13 cellular contexts compared by ENCODE assay signal in the genomic region with DNA sequence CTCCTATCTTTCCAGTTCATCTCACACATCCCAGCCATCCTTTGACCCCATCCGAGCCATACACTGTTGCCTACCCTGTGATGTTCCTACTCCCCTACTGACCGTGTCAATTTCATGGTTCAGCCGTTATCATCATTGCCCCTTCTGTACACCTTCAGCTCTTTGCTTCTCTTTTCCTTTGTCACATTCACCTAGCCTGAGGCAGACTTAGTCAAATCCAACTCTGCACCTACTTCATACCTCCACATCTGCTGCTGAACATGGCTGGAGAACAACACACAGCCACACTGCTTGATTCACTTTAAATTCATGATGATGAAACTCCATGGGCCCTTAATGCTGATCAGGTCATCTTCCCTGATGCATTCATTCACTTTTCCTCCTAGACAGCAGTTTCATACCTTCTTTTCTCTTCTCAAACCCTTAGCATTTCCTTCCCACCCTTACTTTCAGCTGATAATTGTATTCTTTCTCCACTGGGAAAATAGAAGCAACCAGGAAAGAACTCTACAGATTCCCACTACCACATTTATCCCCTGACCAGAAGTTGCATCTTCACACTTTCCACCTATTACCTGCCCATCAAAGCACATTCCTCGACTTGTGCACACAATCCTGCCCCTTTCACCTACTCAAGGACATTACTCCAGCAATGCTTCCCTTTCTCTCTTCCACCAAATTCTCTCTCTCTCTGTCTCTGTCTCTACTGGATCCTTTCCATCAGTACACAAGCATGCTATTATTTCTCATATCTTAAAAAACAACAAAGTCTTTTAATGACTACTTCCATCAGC. TPM values are rescaled to one million over a fixed set of nuclear protein-coding genes. Genes with fewer than 3 reads are reported as not detected.
DNase-seq lines count a peak whose midpoint lies in the region; ATAC-seq, FAIRE-seq and TF ChIP-seq lines count a peak whose summit lies in the region.
"Had no signal": no experiment of that assay in that cellular context is flagged by ENCODE, and none has a peak within 500 bp of the region (broad histone marks: within the 10 kb centered on the region; RNA-seq: fewer than 3 reads in every experiment).

No MANE protein-coding gene starts in this region.

- H2AFZ ChIP-seq in K562 (ENCODE audit: low read depth, low read length) (no peak overlapping the region), parathyroid adenoma (peak overlapping the region; percentile 30)

- no peak overlapping the region for H3K4me3 Mint-ChIP-seq in CD4-positive, alpha-beta T cell

- H3K27ac Mint-ChIP-seq in CD4-positive, alpha-beta T cell = no peak overlapping the region

- ATAC-seq in CD4-positive, alpha-beta T cell (ENCODE audit: poor library complexity) = no peak
- ATAC-seq in K562 = no peak
- ATAC-seq in HG03457 (IDR thresholded peaks at IDR 0.05; ENCODE audit: unreplicated experiment) = no peak
- ATAC-seq: Right ventricle myocardium inferior had no signal

- 0% methylated on average over 4 of the region's 4 CpGs for WGBS in K562 (ENCODE audit: insufficient coverage, low coverage, missing lambda C conversion rate)

- TF ChIP-seq RAD21 in K562 (CRISPR knock-in tag; conservative IDR thresholded peaks at IDR 0.05 in 1 of 2, IDR thresholded peaks at IDR 0.05 in 1 of 2) = no peak

- peak overlapping the region; percentile 100 for H3K27ac ChIP-seq in CD4-positive, alpha-beta T cell (ENCODE audit: low read depth, low read length)
- H3K27ac ChIP-seq in K562 (ENCODE audit: extremely low read depth, low read depth, low read length) (no peak overlapping the region), parathyroid adenoma (no peak overlapping the region)

- DNase-seq in CD4-positive, alpha-beta T cell = no peak
- DNase-seq in GM12892 (ENCODE audit: insufficient read length) (no peak), K562 (ENCODE audit: extremely low read depth in 1 of 4, low spot score in 3 of 4) (no peak), NCI-H2171 treated with DMSO at 0.1 percent for 48 hours (lab: John Stamatoyannopoulos, UW) (no peak), NCI-H2107 treated with DMSO at 0.1 percent for 48 hours (lab: John Stamatoyannopoulos, UW; ENCODE audit: unreplicated experiment) (no peak)
- DNase-seq: NCI-H1417 treated with DMSO at 0.1 percent for 48 hours, NCI-H2029, NCI-H510A, NCI-H82 had no signal

- CTCF ChIA-PET in CD4-positive, alpha-beta T cell (lab: Charles Lee) = interaction anchor here (1.7 to 3.6 kb wide), 2 partner anchors 10 to 35 kb away, joined by 6 to 22 read pairs; no protein-coding TSS in a partner anchor
- CTCF ChIA-PET in K562 (lab: Yijun Ruan, JAX; ENCODE audit: low intra/inter-chr PET ratio) = no interaction called here

- no peaks in the 10 kb centered on the region for H3K27me3 ChIP-seq in CD4-positive, alpha-beta T cell (ENCODE audit: control insufficient read depth, insufficient read depth, low read length)
- H3K27me3 ChIP-seq in K562 (ENCODE audit: control insufficient read depth in 2 of 2, insufficient read depth in 2 of 2, low read length in 2 of 2) (peaks cover 28 to 44% of the 10 kb centered on the region in 2 experiments), parathyroid adenoma (ENCODE audit: control insufficient read depth, insufficient read depth, low read length) (no peaks in the 10 kb centered on the region)

- H3K9me1 ChIP-seq in K562 (ENCODE audit: control insufficient read depth, insufficient read depth, low read length) = no peaks in the 10 kb centered on the region

- intact Hi-C loops in CD4-positive, alpha-beta T cell (cut with DNase I, micrococcal nuclease) = loop anchor here (2.0 to 10.0 kb wide), 2 partner anchors 25 to 257 kb away; partner anchors contain the start of gene COX7A2L (in 1 of the 2)
- intact Hi-C loops in K562 (cut with micrococcal nuclease) = no loop called here

- no peaks in the 10 kb centered on the region for H3K9me3 ChIP-seq in CD4-positive, alpha-beta T cell (ENCODE audit: control insufficient read depth, low read length)
- H3K9me3 ChIP-seq in K562 (replicated peaks; ENCODE audit: control insufficient read depth, insufficient read depth, low read depth, low read length) = no peaks in the 10 kb centered on the region
- no peaks in the 10 kb centered on the region for H3K9me3 ChIP-seq in parathyroid adenoma (ENCODE audit: control insufficient read depth, low read length)
- H3K9me3 ChIP-seq: HAP-1 had no signal

- H3K4me2 ChIP-seq in K562 (ENCODE audit: insufficient read depth, low read length) (no peak overlapping the region), parathyroid adenoma (ENCODE audit: low read length) (no peak overlapping the region)

- no peak overlapping the region for H3K4me3 ChIP-seq in K562
- no peak overlapping the region for H3K4me3 ChIP-seq in parathyroid adenoma (ENCODE audit: low read depth, low read length)
- H3K4me3 ChIP-seq: HAP-1 had no signal

- TF ChIP-seq EP300 in K562 (IDR thresholded peaks at IDR 0.05; ENCODE audit: low read length) = no peak

- no peak for TF ChIP-seq CTCF in CD4-positive, alpha-beta T cell (IDR thresholded peaks at IDR 0.05)
- TF ChIP-seq CTCF in K562 (IDR thresholded peaks at IDR 0.05 in 2 of 3, conservative IDR thresholded peaks at IDR 0.05 in 1 of 3; ENCODE audit: insufficient read depth in 2 of 3, low read depth in 1 of 3, low read length in 3 of 3) (no peak), parathyroid adenoma (IDR thresholded peaks at IDR 0.05) (no peak)

- peaks cover 8% of the 10 kb centered on the region for H3K4me1 Mint-ChIP-seq in CD4-positive, alpha-beta T cell (ENCODE audit: low read depth)

- H3K79me2 ChIP-seq in K562 (ENCODE audit: control insufficient read depth, insufficient read depth, low read length) (no peaks in the 10 kb centered on the region), parathyroid adenoma (no peaks in the 10 kb centered on the region)

- H3K9me3 Mint-ChIP-seq in CD4-positive, alpha-beta T cell = no peaks in the 10 kb centered on the region

- in situ Hi-C loops in K562 (cut with MboI) = no loop called here

- H3K27me3 Mint-ChIP-seq in CD4-positive, alpha-beta T cell = no peaks in the 10 kb centered on the region

- FAIRE-seq in GM12892 (lab: Jason Lieb, UNC) (peak; percentile 46), K562 (lab: Jason Lieb, UNC) (no peak)

- TF ChIP-seq POLR2A in GM12892 (IDR thresholded peaks at IDR 0.05; ENCODE audit: low read depth, low read length) = no peak
- TF ChIP-seq POLR2A in K562 (conservative IDR thresholded peaks at IDR 0.05) = no peak

- POLR2A ChIA-PET in CD4-positive, alpha-beta T cell (lab: Charles Lee) = interaction anchor here (0.6 to 14.3 kb wide), 8 partner anchors 9 to 89 kb away, joined by 3 to 255 read pairs (median 46); partner anchors contain the start of gene EML4
- POLR2A ChIA-PET in K562 (lab: Yijun Ruan, JAX) = no interaction called here

- H3K9ac ChIP-seq in K562 (ENCODE audit: insufficient read depth in 1 of 2, low read depth in 2 of 2, low read length in 2 of 2) = no peak overlapping the region
- H3K9ac ChIP-seq in parathyroid adenoma = no peak overlapping the region

- no peaks in the 10 kb centered on the region for H3K36me3 Mint-ChIP-seq in CD4-positive, alpha-beta T cell (ENCODE audit: low read depth)

- 0 out of 2 replicates have a peak, but pooled peaks cover 4% of the 10 kb centered on the region for H4K20me1 ChIP-seq in K562 (replicated peaks; ENCODE audit: control insufficient read depth, insufficient read depth, low read length)

- no TSS peak for BruUV-seq in K562 (replicated peaks; lab: Mats Ljungman, UMichigan)

- H3K4me1 ChIP-seq in K562 (replicated peaks in 1 of 2; ENCODE audit: control insufficient read depth in 2 of 2, insufficient read depth in 2 of 2, low read length in 2 of 2) (no peaks in the 10 kb centered on the region; a peak in 2 of 5 replicates), parathyroid adenoma (peaks cover 33% of the 10 kb centered on the region)
- H3K4me1 ChIP-seq: HAP-1 had no signal

- H3K36me3 ChIP-seq in K562 (ENCODE audit: control insufficient read depth, insufficient read depth, low read length) = no peaks in the 10 kb centered on the region
- no peaks in the 10 kb centered on the region for H3K36me3 ChIP-seq in parathyroid adenoma (ENCODE audit: control insufficient read depth, insufficient read depth, low read length)
- H3K36me3 ChIP-seq: HAP-1 had no signal

TF ChIP-seq in K562, 482 proteins besides CTCF, POLR2A, EP300 and RAD21:
- TF ChIP-seq MCM3 (IDR thresholded peaks at IDR 0.05) (peak; percentile 62; the same call in 1 of the 2 replicates), NCOA6 (IDR thresholded peaks at IDR 0.05) (no peak)
- TF ChIP-seq, protein P1, sequence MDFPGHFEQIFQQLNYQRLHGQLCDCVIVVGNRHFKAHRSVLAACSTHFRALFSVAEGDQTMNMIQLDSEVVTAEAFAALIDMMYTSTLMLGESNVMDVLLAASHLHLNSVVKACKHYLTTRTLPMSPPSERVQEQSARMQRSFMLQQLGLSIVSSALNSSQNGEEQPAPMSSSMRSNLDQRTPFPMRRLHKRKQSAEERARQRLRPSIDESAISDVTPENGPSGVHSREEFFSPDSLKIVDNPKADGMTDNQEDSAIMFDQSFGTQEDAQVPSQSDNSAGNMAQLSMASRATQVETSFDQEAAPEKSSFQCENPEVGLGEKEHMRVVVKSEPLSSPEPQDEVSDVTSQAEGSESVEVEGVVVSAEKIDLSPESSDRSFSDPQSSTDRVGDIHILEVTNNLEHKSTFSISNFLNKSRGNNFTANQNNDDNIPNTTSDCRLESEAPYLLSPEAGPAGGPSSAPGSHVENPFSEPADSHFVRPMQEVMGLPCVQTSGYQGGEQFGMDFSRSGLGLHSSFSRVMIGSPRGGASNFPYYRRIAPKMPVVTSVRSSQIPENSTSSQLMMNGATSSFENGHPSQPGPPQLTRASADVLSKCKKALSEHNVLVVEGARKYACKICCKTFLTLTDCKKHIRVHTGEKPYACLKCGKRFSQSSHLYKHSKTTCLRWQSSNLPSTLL (IDR thresholded peaks at IDR 0.05) = no peak
TF ChIP-seq in K562: peak in this region for 1.

RNA-seq across cellular contexts. Expression of gene PKDCC, which starts 59.6 kb away (rescaled TPM):
- not detected for total RNA-seq in CD4-positive, alpha-beta T cell
- polyA plus RNA-seq in GM12892 (2012; ENCODE audit: missing spikeins) = 1.8 TPM
- total RNA-seq in K562 (2011; cell fraction: chromatin; rRNA removed; ENCODE audit: low replicate concordance) = 11.0 and 54.2 TPM in 2 replicates
- 31.8 and 42.2 TPM in 2 replicates for total RNA-seq in K562 (2011; cell fraction: nucleolus; rRNA removed)
- total RNA-seq in K562 (2011; cell fraction: nucleoplasm; rRNA removed) = 16.4 and 24.4 TPM in 2 replicates
- total RNA-seq in K562 (2014; rRNA removed) (0.91 and 1.2 TPM in 2 replicates), K562 (2014; rRNA removed; fragmentation: Illumina TruSeq; extraction: Trizol) (0.73 and 1.2 TPM in 2 replicates), K562 (2015; rRNA removed; fragmentation: Illumina TruSeq; extraction: Trizol) (0.62 and 0.64 TPM in 2 replicates), K562 (2021) (1.3 and 1.5 TPM in 2 replicates)
- polyA plus RNA-seq in K562 (2011; rRNA removed) (14.8 and 23.1 TPM in 2 replicates), K562 (2014; fragmentation: Illumina TruSeq; extraction: Trizol) (1.3 and 1.9 TPM in 2 replicates), K562 (2014; fragmentation: Nextera tagmentation; extraction: Ambion mirVana) (not detected), K562 (2014; rRNA removed) (1.8 and 2.2 TPM in 2 replicates)
- polyA plus RNA-seq in K562 (2011; cell fraction: cytosol; rRNA removed) = 12.7 and 15.7 TPM in 2 replicates
- 99.6 and 103 TPM in 2 replicates for polyA plus RNA-seq in K562 (2011; cell fraction: nucleus; rRNA removed)
- 1.6 TPM in 2 replicates for polyA plus RNA-seq in K562 (2012)
- 12.6 and 13.2 TPM in 2 replicates for polyA minus RNA-seq in K562 (2011; rRNA and poly(A)+ RNA removed)
- 4.0 and 7.6 TPM in 2 replicates for polyA minus RNA-seq in K562 (2011; cell fraction: cytosol; rRNA and poly(A)+ RNA removed)
- polyA minus RNA-seq in K562 (2011; cell fraction: nucleus; rRNA and poly(A)+ RNA removed) = 12.7 and 16.7 TPM in 2 replicates
